Comparison of ENCODE assay signal across 20 cellular contexts in the genomic region with DNA sequence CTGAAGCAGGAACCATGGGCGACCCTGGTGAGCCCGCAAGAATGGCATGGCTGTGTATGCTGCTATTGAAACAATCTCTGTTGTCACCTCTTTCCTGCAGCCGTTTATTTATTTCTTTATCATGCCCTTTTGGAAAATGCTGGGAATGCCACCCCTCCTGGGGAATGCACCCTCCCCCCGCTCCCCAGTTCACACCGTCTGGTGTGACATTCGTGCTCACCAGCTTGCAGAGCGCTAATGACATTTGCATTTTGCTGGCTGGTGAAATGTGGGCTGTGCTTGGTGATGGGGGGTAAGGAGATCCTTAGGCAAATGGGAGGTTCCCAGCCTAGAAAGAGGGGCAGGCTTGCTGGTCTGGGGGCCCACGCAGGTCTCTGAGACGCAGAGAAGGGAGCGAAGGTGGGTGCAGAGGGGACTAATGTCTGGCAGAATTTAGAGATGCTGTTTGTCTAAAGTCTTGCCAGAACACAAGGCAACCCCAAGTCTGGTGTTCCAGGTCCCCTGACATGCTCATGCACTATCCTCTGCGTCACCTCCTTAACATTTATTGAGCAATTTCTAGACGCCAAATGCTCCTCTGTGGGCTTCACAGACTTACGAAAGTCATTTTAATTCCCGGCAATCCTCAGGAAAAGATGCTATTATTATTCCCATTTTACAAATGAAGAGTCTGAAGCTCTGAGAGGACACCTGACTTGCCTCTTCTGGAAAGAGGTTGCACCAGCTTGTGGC.
DNase-seq lines count a peak whose midpoint lies in the region; ATAC-seq and TF ChIP-seq lines count a peak whose summit lies in the region.
"Had no signal": no experiment of that assay in that cellular context is flagged by ENCODE, and none has a peak within 500 bp of the region (broad histone marks: within the 10 kb centered on the region; RNA-seq: fewer than 3 reads in every experiment).

No MANE protein-coding gene starts in this region.

- no peaks in the 10 kb centered on the region for H3K9me3 ChIP-seq in iPS-15b (ENCODE audit: control insufficient read depth, insufficient read depth, low read length)
- H3K9me3 ChIP-seq in spleen: no peaks in the 10 kb centered on the region
- no peaks in the 10 kb centered on the region for H3K9me3 ChIP-seq in upper lobe of left lung
- H3K9me3 ChIP-seq in WERI-Rb-1 (ENCODE audit: severe bottlenecking): no peaks in the 10 kb centered on the region
- H3K9me3 ChIP-seq: A549, HAP-1, left lung, psoas muscle, SK-N-SH, stomach had no signal

- no peaks in the 10 kb centered on the region for H3K27me3 ChIP-seq in iPS-15b (ENCODE audit: control insufficient read depth, insufficient read depth, low read length)
- peaks cover 0 to 4% (median 0%) of the 10 kb centered on the region in 7 donors for H3K27me3 ChIP-seq in spleen (replicated peaks in 1 of 7)
- no peaks in the 10 kb centered on the region for H3K27me3 ChIP-seq in upper lobe of left lung
- no peaks in the 10 kb centered on the region for H3K27me3 ChIP-seq in WERI-Rb-1 (ENCODE audit: insufficient read depth, low read depth, severe bottlenecking)

- 85 to 91% (median 86%) methylated on average over 14 of the region's 14 CpGs for WGBS in spleen, 5 donors
- 84 to 88% methylated on average over 14 of the region's 14 CpGs for WGBS in upper lobe of left lung, 2 donors

- peak overlapping the region; percentile 34 to 97 (median 80) for H3K27ac Mint-ChIP-seq in brain
- H3K27ac Mint-ChIP-seq: activated naive CD8-positive, alpha-beta T cell treated with anti-CD3 and anti-CD28 coated beads for 36 hours; CD8-positive, alpha-beta T cell had no signal

- H3K27ac ChIP-seq in spleen: no peak overlapping the region
- no peak overlapping the region for H3K27ac ChIP-seq in upper lobe of left lung
- H3K27ac ChIP-seq in WERI-Rb-1: no peak overlapping the region
- H3K27ac ChIP-seq: left lung, psoas muscle had no signal

- H3K4me3 Mint-ChIP-seq in brain: peak overlapping the region in 1 of 5 experiments; percentile 41
- H3K4me3 Mint-ChIP-seq: activated naive CD8-positive, alpha-beta T cell treated with anti-CD3 and anti-CD28 coated beads for 36 hours; activated T-cell treated with anti-CD3 and anti-CD28 coated beads, Interleukin-2, amount 50 U/mL, for 4 hours; CD8-positive, alpha-beta T cell had no signal

- peak overlapping the region; percentile 24 for H3K9ac ChIP-seq in iPS-15b (ENCODE audit: low read depth, low read length)
- H3K9ac ChIP-seq: SK-N-SH had no signal

- no peak overlapping the region for H3K4me3 ChIP-seq in iPS-15b (ENCODE audit: low read depth, low read length)
- no peak overlapping the region for H3K4me3 ChIP-seq in spleen
- no peak overlapping the region for H3K4me3 ChIP-seq in upper lobe of left lung
- H3K4me3 ChIP-seq in WERI-Rb-1 (ENCODE audit: low read depth, low read length): no peak overlapping the region
- H3K4me3 ChIP-seq: A549, HAP-1, left lung, psoas muscle, stomach had no signal

- TF ChIP-seq CTCF in brain (conservative IDR thresholded peaks at IDR 0.05) (no peak), spleen (IDR thresholded peaks at IDR 0.05 in 8 of 11, conservative IDR thresholded peaks at IDR 0.05 in 3 of 11) (no peak), upper lobe of left lung (IDR thresholded peaks at IDR 0.05) (no peak), WERI-Rb-1 (IDR thresholded peaks at IDR 0.05; ENCODE audit: low read depth, low read length) (no peak)

- H3K36me3 ChIP-seq in iPS-15b (ENCODE audit: control insufficient read depth, insufficient read depth, low read length) (peaks cover 3% of the 10 kb centered on the region), spleen (no peaks in the 10 kb centered on the region), upper lobe of left lung (no peaks in the 10 kb centered on the region), WERI-Rb-1 (no peaks in the 10 kb centered on the region; the same call in 1 of the 2 replicates)
- H3K36me3 ChIP-seq: HAP-1, left lung, stomach had no signal

- H3K9me3 Mint-ChIP-seq in brain: no peaks in the 10 kb centered on the region
- H3K9me3 Mint-ChIP-seq: activated naive CD8-positive, alpha-beta T cell treated with anti-CD3 and anti-CD28 coated beads for 36 hours; activated T-cell treated with anti-CD3 and anti-CD28 coated beads, Interleukin-2, amount 50 U/mL, for 4 hours; CD8-positive, alpha-beta T cell had no signal

- intact Hi-C loops in spleen (cut with DNase I; ENCODE audit: low total_unique reads): no loop called here

- no peak for TF ChIP-seq EP300 in upper lobe of left lung (IDR thresholded peaks at IDR 0.05)

- ATAC-seq in GM18498 (IDR thresholded peaks at IDR 0.05; ENCODE audit: unreplicated experiment) (no peak), upper lobe of left lung (ENCODE audit: low FRiP score in 2 of 2) (no peak)
- ATAC-seq: A549; activated T-cell treated with anti-CD3 and anti-CD28 coated beads, Interleukin-2, amount 50 U/mL, for 4 hours; CD8-positive, alpha-beta T cell; left lung; psoas muscle had no signal

- H3K4me1 Mint-ChIP-seq in brain: peaks cover 85% of the 10 kb centered on the region

- TF ChIP-seq POLR2A in spleen (IDR thresholded peaks at IDR 0.05) (no peak), upper lobe of left lung (IDR thresholded peaks at IDR 0.05) (no peak)

- peaks cover 8% of the 10 kb centered on the region for H3K36me3 Mint-ChIP-seq in brain
- H3K36me3 Mint-ChIP-seq: activated naive CD8-positive, alpha-beta T cell treated with anti-CD3 and anti-CD28 coated beads for 36 hours had no signal

- peaks cover 3% of the 10 kb centered on the region for H3K27me3 Mint-ChIP-seq in brain

- DNase-seq in NCI-H82 (lab: John Stamatoyannopoulos, UW) (peak; percentile 24), NCI-H82 treated with DMSO at 0.1 percent for 48 hours (lab: John Stamatoyannopoulos, UW; ENCODE audit: unreplicated experiment) (no peak), spleen (peak; percentile 33), upper lobe of left lung (no peak), WERI-Rb-1 (no peak)
- DNase-seq: activated CD4-positive, alpha-beta T cell treated with anti-CD3 and anti-CD28 coated beads, Interleukin-2, amount 50 U/mL, for 4 hours; activated naive CD8-positive, alpha-beta T cell treated with anti-CD3 and anti-CD28 coated beads for 36 hours; activated T-cell treated with anti-CD3 and anti-CD28 coated beads, Interleukin-2, amount 50 U/mL, for 4 hours; CD8-positive, alpha-beta T cell; effector CD8-positive, alpha-beta T cell; left lung; NCI-H187; psoas muscle; SK-N-SH; stomach had no signal

- H3K4me1 ChIP-seq in iPS-15b (ENCODE audit: control insufficient read depth, insufficient read depth, low read length) (peaks cover 21% of the 10 kb centered on the region), spleen (peaks cover 0 to 27% (median 14%) of the 10 kb centered on the region in 6 donors), upper lobe of left lung (peaks cover 7 to 14% (median 11%) of the 10 kb centered on the region in 4 donors)
- H3K4me1 ChIP-seq: psoas muscle had no signal

Comparison
In these comparisons a context has a peak if more than half of its experiments do, and no peak if none do; other contexts are left out.
1. DNase-seq: peak in NCI-H82 (single experiment) and spleen (single experiment); none in NCI-H82 treated with DMSO at 0.1 percent for 48 hours (single experiment), upper lobe of left lung (0 of 2) and WERI-Rb-1 (single experiment).